8 cellular contexts compared by ENCODE assay signal in the genomic region with DNA sequence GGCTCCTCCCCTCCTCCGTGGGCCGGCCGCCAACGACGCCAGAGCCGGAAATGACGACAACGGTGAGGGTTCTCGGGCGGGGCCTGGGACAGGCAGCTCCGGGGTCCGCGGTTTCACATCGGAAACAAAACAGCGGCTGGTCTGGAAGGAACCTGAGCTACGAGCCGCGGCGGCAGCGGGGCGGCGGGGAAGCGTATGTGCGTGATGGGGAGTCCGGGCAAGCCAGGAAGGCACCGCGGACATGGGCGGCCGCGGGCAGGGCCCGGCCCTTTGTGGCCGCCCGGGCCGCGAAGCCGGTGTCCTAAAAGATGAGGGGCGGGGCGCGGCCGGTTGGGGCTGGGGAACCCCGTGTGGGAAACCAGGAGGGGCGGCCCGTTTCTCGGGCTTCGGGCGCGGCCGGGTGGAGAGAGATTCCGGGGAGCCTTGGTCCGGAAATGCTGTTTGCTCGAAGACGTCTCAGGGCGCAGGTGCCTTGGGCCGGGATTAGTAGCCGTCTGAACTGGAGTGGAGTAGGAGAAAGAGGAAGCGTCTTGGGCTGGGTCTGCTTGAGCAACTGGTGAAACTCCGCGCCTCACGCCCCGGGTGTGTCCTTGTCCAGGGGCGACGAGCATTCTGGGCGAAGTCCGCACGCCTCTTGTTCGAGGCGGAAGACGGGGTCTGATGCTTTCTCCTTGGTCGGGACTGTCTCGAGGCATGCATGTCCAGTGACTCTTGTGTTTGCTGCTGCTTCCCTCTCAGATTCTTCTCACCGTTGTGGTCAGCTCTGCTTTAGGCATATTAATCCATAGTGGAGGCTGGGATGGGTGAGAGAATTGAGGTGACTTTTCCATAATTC. TPM values are rescaled to one million over a fixed set of nuclear protein-coding genes. Genes with fewer than 3 reads are reported as not detected.
DNase-seq lines count a peak whose midpoint lies in the region; ATAC-seq and TF ChIP-seq lines count a peak whose summit lies in the region.

A gene (plus strand): TSS at position 121 of the 835 bp plus-strand sequence. CDS start 11,513 bp downstream, outside the sequence.

- H3K9me3 Mint-ChIP-seq in dendritic cell treated with granulocyte-macrophage colony-stimulating factor and Interleukin-4, amounts not matched to agents 40 ng/mL and 50 ng/mL, for 4 days, result no peaks in the 10 kb centered on the region

- H3K27ac Mint-ChIP-seq in dendritic cell treated with granulocyte-macrophage colony-stimulating factor and Interleukin-4, amounts not matched to agents 40 ng/mL and 50 ng/mL, for 4 days, result peak within 1 kb of the TSS; percentile 100

- peaks cover 49% of the 10 kb centered on the region for H3K36me3 Mint-ChIP-seq in dendritic cell treated with granulocyte-macrophage colony-stimulating factor and Interleukin-4, amounts not matched to agents 40 ng/mL and 50 ng/mL, for 4 days (ENCODE audit: low read depth)

- TF ChIP-seq CTCF in C4-2B (conservative IDR thresholded peaks at IDR 0.05) (no peak), left lung (IDR thresholded peaks at IDR 0.05) (no peak)

- DNase-seq in NCI-H774 (lab: John Stamatoyannopoulos, UW) (peak; percentile 77), left lung (peak; percentile 97 to 99)
- DNase-seq in activated CD4-positive, alpha-beta T cell treated with anti-CD3 and anti-CD28 coated beads, Interleukin-2, amount 50 U/mL, for 4 hours, result peak; percentile 98 to 99
- peak; percentile 98 for DNase-seq in stimulated activated CD4-positive, alpha-beta T cell treated with anti-CD3 and anti-CD28 coated beads, Interleukin-2, amount 100 ng/mL, for 4 hours (ENCODE audit: low read depth)

- peak within 1 kb of the TSS; percentile 89 for H3K4me3 Mint-ChIP-seq in dendritic cell treated with granulocyte-macrophage colony-stimulating factor and Interleukin-4, amounts not matched to agents 40 ng/mL and 50 ng/mL, for 4 days

- peaks cover 0 to 14% of the 10 kb centered on the region in 2 donors for H3K9me3 ChIP-seq in left lung

- peaks cover 21% of the 10 kb centered on the region for H3K4me1 Mint-ChIP-seq in dendritic cell treated with granulocyte-macrophage colony-stimulating factor and Interleukin-4, amounts not matched to agents 40 ng/mL and 50 ng/mL, for 4 days (ENCODE audit: low read depth)

- intact Hi-C loops in dendritic cell treated with granulocyte-macrophage colony-stimulating factor and Interleukin-4, amounts not matched to agents 40 ng/mL and 50 ng/mL, for 4 days (cut with micrococcal nuclease), result loop anchor here (2.0 to 5.0 kb wide), 2 partner anchors 78 to 716 kb away; a partner anchor contains a TSS
- intact Hi-C loops in left lung (cut with DNase I), result no loop called here

- peak within 1 kb of the TSS; percentile 69 to 79 for H3K4me3 ChIP-seq in left lung

- H3K27me3 Mint-ChIP-seq in dendritic cell treated with granulocyte-macrophage colony-stimulating factor and Interleukin-4, amounts not matched to agents 40 ng/mL and 50 ng/mL, for 4 days, result no peaks in the 10 kb centered on the region

- H3K36me3 ChIP-seq in left lung, result no peaks in the 10 kb centered on the region

- ATAC-seq in GM19372 (IDR thresholded peaks at IDR 0.05; ENCODE audit: low read depth, unreplicated experiment) (peak; percentile 91), HG03521 (IDR thresholded peaks at IDR 0.05; ENCODE audit: unreplicated experiment) (peak; percentile 87), left lung (peak; percentile 97)

- H3K4me1 ChIP-seq in left lung, result peaks cover 7 to 44% of the 10 kb centered on the region in 2 donors

- H3K27ac ChIP-seq in C4-2B (peak within 1 kb of the TSS; percentile 79), left lung (peak within 1 kb of the TSS; percentile 95 to 99)

- no peaks in the 10 kb centered on the region for H3K27me3 ChIP-seq in left lung

RNA-seq across cellular contexts. Expression of the gene that starts here (rescaled TPM):
- 10 to 100 TPM; 67.5 to 67.8 TPM for total RNA-seq in left lung

Comparison
In these comparisons a context has a peak if more than half of its experiments do, and no peak if none do; other contexts are left out.
1. Peak in every context shown above with its lines: DNase-seq, ATAC-seq, H3K4me3 ChIP-seq and H3K27ac ChIP-seq.